25 cellular contexts compared by ENCODE assay signal in genomic region chr14:75030147-75030546, GRCh38. TPM values are rescaled to one million over a fixed set of nuclear protein-coding genes. Genes with fewer than 3 reads are reported as not detected.
DNase-seq lines count a peak whose midpoint lies in the region; ATAC-seq, FAIRE-seq and TF ChIP-seq lines count a peak whose summit lies in the region.
"Had no signal": no experiment of that assay in that cellular context is flagged by ENCODE, and none has a peak within 500 bp of the region (broad histone marks: within the 10 kb centered on the region; RNA-seq: fewer than 3 reads in every experiment).

No MANE protein-coding gene starts in this region.

- H2BK120ac ChIP-seq in trophoblast cell (ENCODE audit: insufficient read depth, low read length, poor library complexity), result no peak overlapping the region

- no peak overlapping the region for H2BK5ac ChIP-seq in trophoblast cell (ENCODE audit: low read depth, low read length, poor library complexity)

- WGBS in trophoblast cell (ENCODE audit: extremely low coverage, insufficient coverage, insufficient read length), result no CpG with 5 or more reads among the region's 1 CpG

- H3K27ac Mint-ChIP-seq in activated T-helper 17 cell treated with anti-CD3 and anti-CD28 coated beads, Interleukin-2, amount 50 U/mL, for 72 hours, result peak overlapping the region; percentile 3
- H3K27ac Mint-ChIP-seq: CD4-positive, alpha-beta T cell; CD8-positive, alpha-beta memory T cell had no signal

- H3K18ac ChIP-seq in trophoblast cell (ENCODE audit: low read length), result no peak overlapping the region

- H3K4ac ChIP-seq in trophoblast cell (ENCODE audit: low read depth, low read length), result no peak overlapping the region

- H2BK12ac ChIP-seq in trophoblast cell (ENCODE audit: low read length), result no peak overlapping the region

- no peaks in the 10 kb centered on the region for H3K27me3 Mint-ChIP-seq in activated T-helper 17 cell treated with anti-CD3 and anti-CD28 coated beads, Interleukin-2, amount 50 U/mL, for 72 hours
- H3K27me3 Mint-ChIP-seq: CD4-positive, alpha-beta T cell; CD8-positive, alpha-beta memory T cell had no signal

- H3K4me2 ChIP-seq in trophoblast cell (ENCODE audit: low read length), result no peak overlapping the region
- H3K4me2 ChIP-seq: A549; BLaER1 treated with 17β-estradiol and CSF1 and Interleukin-3, amounts not matched to agents 10 nM and 100 nM had no signal

- H3K14ac ChIP-seq in trophoblast cell (ENCODE audit: low read length), result no peak overlapping the region

- no peak overlapping the region for H4K91ac ChIP-seq in trophoblast cell (ENCODE audit: low read depth, low read length)

- peaks cover 9 to 15% of the 10 kb centered on the region in 2 experiments for H3K36me3 ChIP-seq in trophoblast cell (ENCODE audit: control insufficient read depth in 1 of 2, insufficient read depth in 2 of 2, low read length in 2 of 2)
- peaks cover 0 to 65% of the 10 kb centered on the region in 2 donors for H3K36me3 ChIP-seq in left lung

- H3K4me1 ChIP-seq in trophoblast cell (ENCODE audit: control insufficient read depth in 1 of 2, insufficient read depth in 2 of 2, low read length in 2 of 2), result no peaks in the 10 kb centered on the region
- peaks cover 0 to 7% of the 10 kb centered on the region in 2 donors for H3K4me1 ChIP-seq in left lung
- H3K4me1 ChIP-seq: A549, BE2C had no signal

- no peaks in the 10 kb centered on the region for H3K27me3 ChIP-seq in trophoblast cell (ENCODE audit: insufficient read depth, low read length)
- H3K27me3 ChIP-seq in left lung, result no peaks in the 10 kb centered on the region
- H3K27me3 ChIP-seq: BE2C; BLaER1 treated with 17β-estradiol and CSF1 and Interleukin-3, amounts not matched to agents 10 nM and 100 nM had no signal

- no peak overlapping the region for H4K12ac ChIP-seq in trophoblast cell (ENCODE audit: low read depth, low read length)

- H2AFZ ChIP-seq in trophoblast cell (ENCODE audit: insufficient read depth, low read length, poor library complexity), result no peak overlapping the region
- H2AFZ ChIP-seq: GM23248 had no signal

- no peak overlapping the region for H2AK5ac ChIP-seq in trophoblast cell (ENCODE audit: low read length)

- intact Hi-C loops in left lung (cut with DNase I), result no loop called here

- TF ChIP-seq CTCF in left lung (IDR thresholded peaks at IDR 0.05), result no peak

- no peaks in the 10 kb centered on the region for H3K79me1 ChIP-seq in trophoblast cell (ENCODE audit: low read length)

- no peak overlapping the region for H3K23ac ChIP-seq in trophoblast cell (ENCODE audit: low read length)

- no peak overlapping the region for H4K8ac ChIP-seq in trophoblast cell (ENCODE audit: low read depth, low read length)

- ATAC-seq in activated T-helper 17 cell treated with anti-CD3 and anti-CD28 coated beads, Interleukin-2, amount 50 U/mL, for 72 hours (replicated peaks), result no peak
- ATAC-seq in GM21529 (IDR thresholded peaks at IDR 0.05; ENCODE audit: unreplicated experiment), result no peak
- ATAC-seq in GM18873 (IDR thresholded peaks at IDR 0.05; ENCODE audit: low FRiP score, unreplicated experiment), result no peak
- no peak for ATAC-seq in left lung
- ATAC-seq: A549, GM12878 had no signal

- peak; percentile 40 for FAIRE-seq in HTR-8/SVneo (lab: Jason Lieb, UNC)
- FAIRE-seq: A549, D721Med, GM12878, H1 had no signal

- no peaks in the 10 kb centered on the region for H3K9me3 Mint-ChIP-seq in activated T-helper 17 cell treated with anti-CD3 and anti-CD28 coated beads, Interleukin-2, amount 50 U/mL, for 72 hours
- H3K9me3 Mint-ChIP-seq: CD14-positive monocyte; CD4-positive, alpha-beta T cell; CD8-positive, alpha-beta memory T cell had no signal

- H3K27ac ChIP-seq in trophoblast cell (ENCODE audit: low read depth, low read length), result no peak overlapping the region
- H3K27ac ChIP-seq in left lung, result no peak overlapping the region
- H3K27ac ChIP-seq: A549; BLaER1 treated with 17β-estradiol and CSF1 and Interleukin-3, amounts not matched to agents 10 nM and 100 nM; GM23248 had no signal

- DNase-seq in HTR-8/SVneo (ENCODE audit: insufficient read length, low spot score) (no peak), trophoblast cell (peak; percentile 36 to 83), left lung (no peak)
- DNase-seq: 8988T; ACHN; AML-193; BE2C; CD4-positive, alpha-beta T cell; CD8-positive, alpha-beta memory T cell; DMS 273 treated with DMSO at 0.1 percent for 48 hours; DMS79; EL; GDM1; GM23248; H7; HCEC 1CT had no signal

- no peaks in the 10 kb centered on the region for H3K9me3 ChIP-seq in trophoblast cell (ENCODE audit: insufficient read depth, low read depth, low read length)
- H3K9me3 ChIP-seq in left lung, result no peaks in the 10 kb centered on the region
- H3K9me3 ChIP-seq: A549; BE2C; BLaER1 treated with 17β-estradiol and CSF1 and Interleukin-3, amounts not matched to agents 10 nM and 100 nM had no signal

- H3K4me3 ChIP-seq in trophoblast cell (ENCODE audit: low read depth, low read length) (no peak overlapping the region), left lung (no peak overlapping the region)
- H3K4me3 ChIP-seq: A549; BLaER1 treated with 17β-estradiol and CSF1 and Interleukin-3, amounts not matched to agents 10 nM and 100 nM; GM12878; GM23248 had no signal

- H3K36me3 Mint-ChIP-seq in activated T-helper 17 cell treated with anti-CD3 and anti-CD28 coated beads, Interleukin-2, amount 50 U/mL, for 72 hours (ENCODE audit: low read depth), result peaks cover 75% of the 10 kb centered on the region

- H3K9ac ChIP-seq in trophoblast cell (ENCODE audit: low read length), result no peak overlapping the region
- H3K9ac ChIP-seq: BLaER1 treated with 17β-estradiol and CSF1 and Interleukin-3, amounts not matched to agents 10 nM and 100 nM; GM23248 had no signal

- no peaks in the 10 kb centered on the region for H3K79me2 ChIP-seq in trophoblast cell (ENCODE audit: control insufficient read depth, insufficient read depth, low read length, poor library complexity)

- H3K4me1 Mint-ChIP-seq in activated T-helper 17 cell treated with anti-CD3 and anti-CD28 coated beads, Interleukin-2, amount 50 U/mL, for 72 hours, result no peaks in the 10 kb centered on the region
- H3K4me1 Mint-ChIP-seq: CD14-positive monocyte; CD8-positive, alpha-beta memory T cell had no signal

- H3K4me3 Mint-ChIP-seq in activated T-helper 17 cell treated with anti-CD3 and anti-CD28 coated beads, Interleukin-2, amount 50 U/mL, for 72 hours, result no peak overlapping the region
- H3K4me3 Mint-ChIP-seq: CD14-positive monocyte; CD4-positive, alpha-beta T cell; CD8-positive, alpha-beta memory T cell had no signal

RNA-seq across cellular contexts. Expression of gene MLH3, which starts 21.1 kb away (rescaled TPM):
- total RNA-seq in activated T-helper 17 cell treated with anti-CD3 and anti-CD28 coated beads, Interleukin-2, amount 50 U/mL, for 72 hours, result 10 to 100 TPM; 31.4 to 46.7 TPM
- 5.1 and 5.8 TPM in 2 replicates for polyA plus RNA-seq in trophoblast cell (2013)
- 10 to 100 TPM; 24.7 to 25.9 TPM for total RNA-seq in left lung

RNA-seq across cellular contexts. Expression of gene EIF2B2, which starts 27.4 kb away (rescaled TPM):
- total RNA-seq in activated T-helper 17 cell treated with anti-CD3 and anti-CD28 coated beads, Interleukin-2, amount 50 U/mL, for 72 hours, result 10 to 100 TPM; 27.4 to 44.3 TPM
- 115 and 119 TPM in 2 replicates for polyA plus RNA-seq in trophoblast cell (2013)
- 10 to 100 TPM; 38.7 to 44.4 TPM for total RNA-seq in left lung

RNA-seq across cellular contexts. Expression of gene ACYP1, which starts 33.7 kb away (rescaled TPM):
- total RNA-seq in activated T-helper 17 cell treated with anti-CD3 and anti-CD28 coated beads, Interleukin-2, amount 50 U/mL, for 72 hours, result 10 to 100 TPM; 43.4 to 52.8 TPM
- polyA plus RNA-seq in trophoblast cell (2013), result 26.8 and 30.1 TPM in 2 replicates
- 10 to 100 TPM in 1 of 2 donors, 1 to 10 TPM in 1; 9.8 to 15.8 TPM for total RNA-seq in left lung

RNA-seq across cellular contexts. Expression of gene ZC2HC1C, which starts 39.3 kb away (rescaled TPM):
- 1 to 10 TPM; 2.2 to 3.7 TPM for total RNA-seq in activated T-helper 17 cell treated with anti-CD3 and anti-CD28 coated beads, Interleukin-2, amount 50 U/mL, for 72 hours
- 2.1 and 3.1 TPM in 2 replicates for polyA plus RNA-seq in trophoblast cell (2013)
- total RNA-seq in left lung, result 1 to 10 TPM; 3.1 to 4.6 TPM

Comparison
In these comparisons a context has a peak if more than half of its experiments do, and no peak if none do; other contexts are left out.
1. DNase-seq: peak in trophoblast cell (2 of 2); none in HTR-8/SVneo (single experiment) and left lung (0 of 2).